Comparison of ENCODE assay signal across 21 cellular contexts in the genomic region with DNA sequence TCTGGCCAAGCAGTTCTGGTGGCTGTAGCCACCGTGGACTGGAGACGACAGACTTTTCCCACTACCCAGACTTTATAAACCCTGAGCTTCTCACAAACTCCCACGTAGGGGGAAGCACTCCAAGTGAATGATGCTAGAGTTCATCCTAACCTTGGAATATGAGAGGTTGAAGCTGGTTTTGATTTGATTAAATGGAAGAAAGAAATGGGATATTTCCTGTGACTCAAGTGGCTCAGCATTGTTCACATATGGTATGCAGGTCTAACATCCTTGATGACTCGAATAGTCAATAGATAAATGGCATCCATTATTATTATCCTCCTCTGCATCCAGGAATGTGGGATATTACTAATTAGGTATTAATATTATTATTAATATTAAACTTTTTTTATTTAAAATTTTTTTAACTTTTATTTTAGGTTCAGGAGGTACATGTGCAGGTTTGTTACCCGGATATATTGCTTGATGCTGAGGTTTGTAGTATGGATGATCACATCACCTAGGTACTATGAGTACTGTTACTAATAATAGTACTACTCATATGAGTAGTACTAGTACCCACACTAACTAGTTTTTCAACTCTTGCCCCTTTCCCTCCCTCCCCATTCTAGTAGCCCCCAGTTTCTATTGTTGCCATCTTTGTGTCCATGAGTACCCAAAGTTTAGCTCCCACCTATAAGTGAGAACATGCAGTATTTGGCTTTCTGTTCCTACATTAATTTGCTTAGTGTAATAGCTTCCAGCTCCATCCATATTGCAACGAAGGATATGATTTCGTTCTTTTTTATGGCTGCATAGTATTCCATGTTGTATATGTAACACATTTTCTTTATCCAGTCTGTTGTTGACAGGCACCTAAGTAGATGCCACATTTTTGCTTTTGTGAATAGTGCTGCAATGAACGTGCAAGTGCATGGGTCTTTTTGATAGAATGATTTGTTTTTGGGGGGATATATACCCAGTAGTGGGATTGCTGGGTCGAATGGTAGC.
A peak's percentile ranks its signal among the peaks of the same experiment; 100 is the strongest.
DNase-seq lines count a peak whose midpoint lies in the region; ATAC-seq and TF ChIP-seq lines count a peak whose summit lies in the region.
"Had no signal": no experiment of that assay in that cellular context is flagged by ENCODE, and none has a peak within 500 bp of the region (broad histone marks: within the 10 kb centered on the region; RNA-seq: fewer than 3 reads in every experiment).

No MANE protein-coding gene starts in this region.

- peaks cover 30% of the 10 kb centered on the region for H3K4me1 ChIP-seq in DND-41 (ENCODE audit: insufficient read depth, low read length)
- H3K4me1 ChIP-seq: BE2C had no signal

- H3K9me3 ChIP-seq in DND-41 (ENCODE audit: insufficient read depth, low read length, severe bottlenecking), result no peaks in the 10 kb centered on the region
- H3K9me3 ChIP-seq: BE2C had no signal

- peak overlapping the region; percentile 17; the same call in 1 of the 2 replicates for H3K9ac ChIP-seq in DND-41 (ENCODE audit: low read depth, low read length)

- H3K4me3 Mint-ChIP-seq in dendritic cell treated with granulocyte-macrophage colony-stimulating factor and Interleukin-4, amounts not matched to agents 40 ng/mL and 50 ng/mL, for 4 days, result no peak overlapping the region
- no peak overlapping the region for H3K4me3 Mint-ChIP-seq in stimulated activated naive B cell treated with anti-CD40 and anti-IgM and Interleukin-4, amounts not matched to agents 10 μg/mL and 1 μg/mL and 100 μg/mL, for 72 hours
- H3K4me3 Mint-ChIP-seq: CD4-positive, alpha-beta memory T cell; H9 had no signal

- H3K27me3 ChIP-seq in DND-41 (ENCODE audit: insufficient read depth, low read length, poor library complexity), result no peaks in the 10 kb centered on the region
- H3K27me3 ChIP-seq: BE2C had no signal

- H2AFZ ChIP-seq in DND-41 (ENCODE audit: low read depth, low read length), result no peak overlapping the region

- H3K79me2 ChIP-seq in DND-41 (ENCODE audit: insufficient read depth, low read length), result no peaks in the 10 kb centered on the region; the same call in 1 of the 2 replicates

- peaks cover 57% of the 10 kb centered on the region for H3K36me3 ChIP-seq in DND-41 (ENCODE audit: insufficient read depth, low read length)
- H3K36me3 ChIP-seq: BE2C had no signal

- no peaks in the 10 kb centered on the region for H3K27me3 Mint-ChIP-seq in dendritic cell treated with granulocyte-macrophage colony-stimulating factor and Interleukin-4, amounts not matched to agents 40 ng/mL and 50 ng/mL, for 4 days
- no peaks in the 10 kb centered on the region for H3K27me3 Mint-ChIP-seq in stimulated activated naive B cell treated with anti-CD40 and anti-IgM and Interleukin-4, amounts not matched to agents 10 μg/mL and 1 μg/mL and 100 μg/mL, for 72 hours
- H3K27me3 Mint-ChIP-seq: CD4-positive, alpha-beta memory T cell had no signal

- H3K36me3 Mint-ChIP-seq in dendritic cell treated with granulocyte-macrophage colony-stimulating factor and Interleukin-4, amounts not matched to agents 40 ng/mL and 50 ng/mL, for 4 days (ENCODE audit: low read depth), result peaks cover 75% of the 10 kb centered on the region
- H3K36me3 Mint-ChIP-seq in stimulated activated naive B cell treated with anti-CD40 and anti-IgM and Interleukin-4, amounts not matched to agents 10 μg/mL and 1 μg/mL and 100 μg/mL, for 72 hours, result no peaks in the 10 kb centered on the region

- H3K27ac ChIP-seq in DND-41 (ENCODE audit: low read length), result peak overlapping the region; percentile 72

- peak overlapping the region; percentile 24 for H3K27ac Mint-ChIP-seq in dendritic cell treated with granulocyte-macrophage colony-stimulating factor and Interleukin-4, amounts not matched to agents 40 ng/mL and 50 ng/mL, for 4 days
- H3K27ac Mint-ChIP-seq in stimulated activated naive B cell treated with anti-CD40 and anti-IgM and Interleukin-4, amounts not matched to agents 10 μg/mL and 1 μg/mL and 100 μg/mL, for 72 hours, result peak overlapping the region; percentile 17
- H3K27ac Mint-ChIP-seq: CD4-positive, alpha-beta memory T cell; H9 had no signal

- H3K4me3 ChIP-seq in DND-41 (ENCODE audit: low read depth in 1 of 2, low read length in 2 of 2), result no peak overlapping the region

- no peaks in the 10 kb centered on the region for H3K9me3 Mint-ChIP-seq in dendritic cell treated with granulocyte-macrophage colony-stimulating factor and Interleukin-4, amounts not matched to agents 40 ng/mL and 50 ng/mL, for 4 days
- H3K9me3 Mint-ChIP-seq in stimulated activated naive B cell treated with anti-CD40 and anti-IgM and Interleukin-4, amounts not matched to agents 10 μg/mL and 1 μg/mL and 100 μg/mL, for 72 hours, result no peaks in the 10 kb centered on the region
- H3K9me3 Mint-ChIP-seq: H9 had no signal

- H3K4me1 Mint-ChIP-seq in dendritic cell treated with granulocyte-macrophage colony-stimulating factor and Interleukin-4, amounts not matched to agents 40 ng/mL and 50 ng/mL, for 4 days (ENCODE audit: low read depth), result peaks cover 20% of the 10 kb centered on the region
- H3K4me1 Mint-ChIP-seq in stimulated activated naive B cell treated with anti-CD40 and anti-IgM and Interleukin-4, amounts not matched to agents 10 μg/mL and 1 μg/mL and 100 μg/mL, for 72 hours, result peaks cover 13 to 18% of the 10 kb centered on the region in 2 donors
- H3K4me1 Mint-ChIP-seq: CD4-positive, alpha-beta memory T cell had no signal

- no peak for TF ChIP-seq CTCF in DND-41 (IDR thresholded peaks at IDR 0.05; ENCODE audit: borderline replicate concordance, extremely low read depth, low read length, poor library complexity, severe bottlenecking)

- ATAC-seq in DND-41 (ENCODE audit: insufficient read depth, low read depth) (no peak), GM18909 (IDR thresholded peaks at IDR 0.05; ENCODE audit: poor library complexity, unreplicated experiment) (no peak)
- ATAC-seq in stimulated activated naive B cell treated with anti-CD40 and anti-IgM and Interleukin-4, amounts not matched to agents 10 μg/mL and 1 μg/mL and 100 μg/mL, for 72 hours (replicated peaks), result no peak

- DNase-seq in DND-41, result no peak
- DNase-seq in HS-5 (ENCODE audit: low read depth), result peak; percentile 44
- DNase-seq in stimulated activated naive B cell treated with anti-CD40 and anti-IgM and Interleukin-4, amounts not matched to agents 10 μg/mL and 1 μg/mL and 100 μg/mL, for 72 hours, result no peak
- DNase-seq in activated T-cell treated with anti-CD3 and anti-CD28 coated beads, Interleukin-2, amount 50 U/mL, for 1 hour, result no peak
- no peak for DNase-seq in NCI-H1694 (lab: John Stamatoyannopoulos, UW)
- DNase-seq: ACHN; BE2C; CD4-positive, alpha-beta memory T cell; DMS153; GF-D8; NCI-H1092 treated with DMSO at 0.1 percent for 48 hours; NCI-H146; NCI-H2081; NCI-H2171 treated with DMSO at 0.1 percent for 48 hours; NCI-H446 treated with DMSO at 0.1 percent for 48 hours; NCI-H774; OCI-M1; SIG-M5 had no signal

- intact Hi-C loops in dendritic cell treated with granulocyte-macrophage colony-stimulating factor and Interleukin-4, amounts not matched to agents 40 ng/mL and 50 ng/mL, for 4 days (cut with micrococcal nuclease), result loop anchor here (5.0 kb wide), 1 partner anchor 48 kb away; no protein-coding TSS in a partner anchor

- H3K4me2 ChIP-seq in DND-41 (ENCODE audit: insufficient read depth, low read length), result no peak overlapping the region

- H4K20me1 ChIP-seq in DND-41 (ENCODE audit: insufficient read depth, low read length), result no peaks in the 10 kb centered on the region; the same call in 1 of the 2 replicates
